Comparison of ENCODE assay signal across 37 cellular contexts in genomic region chr6:70459235-70459634, GRCh38.
"Had no signal": no experiment of that assay in that cellular context is flagged by ENCODE, and none has a peak within 500 bp of the region (broad histone marks: within the 10 kb centered on the region; RNA-seq: fewer than 3 reads in every experiment).

No MANE protein-coding gene starts in this region.

- FAIRE-seq: astrocyte, TTC549 had no signal

- ATAC-seq: activated CD8-positive, alpha-beta T cell treated with anti-CD3 and anti-CD28 coated beads for 36 hours; activated naive CD4-positive, alpha-beta T cell treated with anti-CD3 and anti-CD28 coated beads, Interleukin-2, amount 50 U/mL, for 72 hours; activated T-cell treated with anti-CD3 and anti-CD28 coated beads, Interleukin-2, amount 50 U/mL, for 4 hours; activated T-cell treated with anti-CD3 and anti-CD28 coated beads, Interleukin-2, amount 50 U/mL, for 72 hours; activated T-helper 17 cell treated with anti-CD3 and anti-CD28 coated beads, Interleukin-2, amount 50 U/mL, for 72 hours; body of pancreas had no signal

- H3K27me3 Mint-ChIP-seq: activated B cell treated with CpG ODN at 0.5 μM for 24 hours; activated CD4-positive, alpha-beta memory T cell treated with anti-CD3 and anti-CD28 coated beads for 36 hours; activated CD4-positive, alpha-beta T cell treated with anti-CD3 and anti-CD28 coated beads, Interleukin-2, amount 10 ng/mL, durations not matched to agents 24 days and 14 days; activated CD8-positive, alpha-beta T cell treated with anti-CD3 and anti-CD28 coated beads for 36 hours; activated naive CD8-positive, alpha-beta T cell treated with anti-CD3 and anti-CD28 coated beads for 36 hours; activated T-helper 17 cell treated with anti-CD3 and anti-CD28 coated beads, Interleukin-2, amount 50 U/mL, for 72 hours had no signal

- H3K27ac Mint-ChIP-seq: activated B cell treated with CpG ODN at 0.5 μM for 24 hours; activated CD4-positive, alpha-beta memory T cell treated with anti-CD3 and anti-CD28 coated beads for 36 hours; activated CD4-positive, alpha-beta T cell treated with anti-CD3 and anti-CD28 coated beads, Interleukin-2, amount 10 ng/mL, durations not matched to agents 24 days and 14 days; activated CD8-positive, alpha-beta T cell treated with anti-CD3 and anti-CD28 coated beads for 36 hours; activated naive CD4-positive, alpha-beta T cell treated with anti-CD3 and anti-CD28 coated beads for 36 hours; activated naive CD4-positive, alpha-beta T cell treated with anti-CD3 and anti-CD28 coated beads, Interleukin-2, amount 50 U/mL, for 72 hours; activated naive CD8-positive, alpha-beta T cell treated with anti-CD3 and anti-CD28 coated beads for 36 hours; activated T-cell treated with anti-CD3 and anti-CD28 coated beads, Interleukin-2, amount 50 U/mL, for 72 hours; activated T-helper 1 cell treated with anti-CD3 and anti-CD28 coated beads, Interleukin-12 subunit alpha, Interleukin-12 subunit beta, Interleukin-2, Interleukin-4 antibody, amounts not matched to agents 30 ng/mL and 10 ng/mL and 1 ng/mL, durations not matched to agents 14 hours and 24 hours and 36 hours; activated T-helper 17 cell treated with anti-CD3 and anti-CD28 coated beads, Interleukin-2, amount 50 U/mL, for 72 hours; T-helper 1 cell treated with Interleukin-12 subunit alpha and Interleukin-12 subunit beta and Interleukin-4 antibody, amounts not matched to agents 30 μg/mL and 1 μg/mL, for 36 hours; T-helper 2 cell treated with Interferon-gamma antibody and Interleukin-4, amounts not matched to agents 5 μg/mL and 100 μg/mL, for 36 hours had no signal

- H3K27ac ChIP-seq: adrenal gland, body of pancreas, brain microvascular endothelial cell, breast epithelium, VCaP had no signal

- H3K27me3 ChIP-seq: adrenal gland, body of pancreas, brain microvascular endothelial cell, breast epithelium had no signal

- H3K4me3 ChIP-seq: adrenal gland, body of pancreas, breast epithelium had no signal

- H3K4me1 Mint-ChIP-seq: activated CD4-positive, alpha-beta T cell treated with anti-CD3 and anti-CD28 coated beads, Interleukin-2, amount 10 ng/mL, durations not matched to agents 24 days and 14 days; activated naive CD8-positive, alpha-beta T cell treated with anti-CD3 and anti-CD28 coated beads for 36 hours; activated T-helper 17 cell treated with anti-CD3 and anti-CD28 coated beads, Interleukin-2, amount 50 U/mL, for 72 hours had no signal

- H3K4me1 ChIP-seq: adrenal gland, breast epithelium had no signal

- H3K9me3 Mint-ChIP-seq: activated CD4-positive, alpha-beta memory T cell treated with anti-CD3 and anti-CD28 coated beads for 36 hours; activated CD8-positive, alpha-beta T cell treated with anti-CD3 and anti-CD28 coated beads for 36 hours; activated naive CD4-positive, alpha-beta T cell treated with anti-CD3 and anti-CD28 coated beads for 36 hours; activated naive CD4-positive, alpha-beta T cell treated with anti-CD3 and anti-CD28 coated beads, Interleukin-2, amount 50 U/mL, for 72 hours; activated naive CD8-positive, alpha-beta T cell treated with anti-CD3 and anti-CD28 coated beads for 36 hours; activated T-cell treated with anti-CD3 and anti-CD28 coated beads, Interleukin-2, amount 50 U/mL, for 4 hours; activated T-cell treated with anti-CD3 and anti-CD28 coated beads, Interleukin-2, amount 50 U/mL, for 72 hours; activated T-helper 1 cell treated with anti-CD3 and anti-CD28 coated beads, Interleukin-12 subunit alpha, Interleukin-12 subunit beta, Interleukin-2, Interleukin-4 antibody, amounts not matched to agents 30 ng/mL and 10 ng/mL and 1 ng/mL, durations not matched to agents 14 hours and 24 hours and 36 hours; activated T-helper 17 cell treated with anti-CD3 and anti-CD28 coated beads, Interleukin-2, amount 50 U/mL, for 72 hours; T-helper 2 cell treated with Interferon-gamma antibody and Interleukin-4, amounts not matched to agents 5 μg/mL and 100 μg/mL, for 36 hours had no signal

- H3K4me3 Mint-ChIP-seq: activated B cell treated with CpG ODN at 0.5 μM for 24 hours; activated CD4-positive, alpha-beta memory T cell treated with anti-CD3 and anti-CD28 coated beads for 36 hours; activated CD4-positive, alpha-beta T cell treated with anti-CD3 and anti-CD28 coated beads, Interleukin-2, amount 10 ng/mL, durations not matched to agents 24 days and 14 days; activated CD8-positive, alpha-beta T cell treated with anti-CD3 and anti-CD28 coated beads for 36 hours; activated naive CD4-positive, alpha-beta T cell treated with anti-CD3 and anti-CD28 coated beads for 36 hours; activated naive CD8-positive, alpha-beta T cell treated with anti-CD3 and anti-CD28 coated beads for 36 hours; activated T-cell treated with anti-CD3 and anti-CD28 coated beads, Interleukin-2, amount 50 U/mL, for 4 hours; activated T-cell treated with anti-CD3 and anti-CD28 coated beads, Interleukin-2, amount 50 U/mL, for 72 hours; activated T-helper 1 cell treated with anti-CD3 and anti-CD28 coated beads, Interleukin-12 subunit alpha, Interleukin-12 subunit beta, Interleukin-2, Interleukin-4 antibody, amounts not matched to agents 30 ng/mL and 10 ng/mL and 1 ng/mL, durations not matched to agents 14 hours and 24 hours and 36 hours; activated T-helper 17 cell treated with anti-CD3 and anti-CD28 coated beads, Interleukin-2, amount 50 U/mL, for 72 hours; T-helper 1 cell treated with Interleukin-12 subunit alpha and Interleukin-12 subunit beta and Interleukin-4 antibody, amounts not matched to agents 30 μg/mL and 1 μg/mL, for 36 hours; T-helper 2 cell treated with Interferon-gamma antibody and Interleukin-4, amounts not matched to agents 5 μg/mL and 100 μg/mL, for 36 hours had no signal

- H3K9me3 ChIP-seq: adrenal gland, body of pancreas, breast epithelium had no signal

- H3K36me3 ChIP-seq: adrenal gland, brain microvascular endothelial cell, breast epithelium had no signal

- DNase-seq: activated B cell treated with CpG ODN at 0.5 μM for 24 hours; activated CD4-positive, alpha-beta memory T cell treated with anti-CD3 and anti-CD28 coated beads for 36 hours; activated CD4-positive, alpha-beta T cell treated with anti-CD3 and anti-CD28 coated beads for 4 hours; activated CD4-positive, alpha-beta T cell treated with anti-CD3 and anti-CD28 coated beads, Interleukin-2, amount 10 ng/mL, durations not matched to agents 24 days and 14 days; activated CD4-positive, alpha-beta T cell treated with anti-CD3 and anti-CD28 coated beads, Interleukin-2, amount 50 U/mL, for 1 hour; activated CD4-positive, alpha-beta T cell treated with anti-CD3 and anti-CD28 coated beads, Interleukin-2, amount 50 U/mL, for 4 hours; activated CD4-positive, CD25-positive, alpha-beta regulatory T cell treated with anti-CD3 and anti-CD28 coated beads, Interleukin-2, amount 50 U/mL, for 72 hours; activated CD8-positive, alpha-beta memory T cell treated with anti-CD3 and anti-CD28 coated beads, Interleukin-2, amount 50 U/mL, for 4 hours; activated CD8-positive, alpha-beta T cell treated with anti-CD3 and anti-CD28 coated beads for 36 hours; activated effector memory CD4-positive, alpha-beta T cell treated with anti-CD3 and anti-CD28 coated beads, Interleukin-2, amount 50 U/mL, for 16 hours; activated gamma-delta T cell treated with Interleukin-2 at 50 U/mL for 16 hours; activated naive CD4-positive, alpha-beta T cell; activated naive CD4-positive, alpha-beta T cell treated with anti-CD3 and anti-CD28 coated beads for 36 hours; activated naive CD4-positive, alpha-beta T cell treated with anti-CD3 and anti-CD28 coated beads, Interleukin-2, amount 50 U/mL, for 16 hours; activated naive CD8-positive, alpha-beta T cell treated with anti-CD3 and anti-CD28 coated beads for 36 hours; activated T-cell treated with anti-CD3 and anti-CD28 coated beads for 4 hours; activated T-cell treated with anti-CD3 and anti-CD28 coated beads, Interleukin-2, amount 50 U/mL, for 1 hour; activated T-cell treated with anti-CD3 and anti-CD28 coated beads, Interleukin-2, amount 50 U/mL, for 4 hours; activated T-cell treated with anti-CD3 and anti-CD28 coated beads, Interleukin-2, amount 50 U/mL, for 72 hours; adrenal gland; amniotic stem cell; aorta; body of pancreas; brain microvascular endothelial cell; central memory CD4-positive, alpha-beta T cell; T-helper 1 cell; T-helper 2 cell; T-helper 9 cell had no signal
